ENCODE assay signal across 2 cellular contexts in the genomic region with DNA sequence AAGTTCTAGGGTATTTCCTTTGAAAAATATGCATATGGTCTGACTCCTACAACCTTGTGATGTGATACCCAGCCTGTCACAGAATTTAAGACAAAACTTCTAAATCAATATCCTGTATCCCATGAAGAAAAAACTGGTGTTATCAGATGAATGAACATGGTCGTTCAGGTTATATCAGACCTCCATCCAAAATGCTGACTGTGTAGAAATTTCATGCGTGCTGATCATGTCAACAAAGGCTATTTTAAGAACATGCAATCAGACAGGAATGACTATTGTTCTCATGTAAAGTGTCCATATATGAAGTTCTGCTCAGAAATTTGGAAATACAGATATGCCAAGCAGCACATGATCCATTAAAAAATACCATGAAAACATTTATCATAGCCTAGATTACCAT.
TF ChIP-seq lines count a peak whose summit lies in the region.

No MANE protein-coding gene starts in this region.

TF ChIP-seq in HepG2, 621 proteins besides CTCF, POLR2A, EP300 and RAD21:
- peak; percentile 97 to 98 for TF ChIP-seq MAFK (conservative IDR thresholded peaks at IDR 0.05 in 1 of 2, IDR thresholded peaks at IDR 0.05 in 1 of 2; ENCODE audit: low read length in 2 of 2)
- TF ChIP-seq, protein P1, sequence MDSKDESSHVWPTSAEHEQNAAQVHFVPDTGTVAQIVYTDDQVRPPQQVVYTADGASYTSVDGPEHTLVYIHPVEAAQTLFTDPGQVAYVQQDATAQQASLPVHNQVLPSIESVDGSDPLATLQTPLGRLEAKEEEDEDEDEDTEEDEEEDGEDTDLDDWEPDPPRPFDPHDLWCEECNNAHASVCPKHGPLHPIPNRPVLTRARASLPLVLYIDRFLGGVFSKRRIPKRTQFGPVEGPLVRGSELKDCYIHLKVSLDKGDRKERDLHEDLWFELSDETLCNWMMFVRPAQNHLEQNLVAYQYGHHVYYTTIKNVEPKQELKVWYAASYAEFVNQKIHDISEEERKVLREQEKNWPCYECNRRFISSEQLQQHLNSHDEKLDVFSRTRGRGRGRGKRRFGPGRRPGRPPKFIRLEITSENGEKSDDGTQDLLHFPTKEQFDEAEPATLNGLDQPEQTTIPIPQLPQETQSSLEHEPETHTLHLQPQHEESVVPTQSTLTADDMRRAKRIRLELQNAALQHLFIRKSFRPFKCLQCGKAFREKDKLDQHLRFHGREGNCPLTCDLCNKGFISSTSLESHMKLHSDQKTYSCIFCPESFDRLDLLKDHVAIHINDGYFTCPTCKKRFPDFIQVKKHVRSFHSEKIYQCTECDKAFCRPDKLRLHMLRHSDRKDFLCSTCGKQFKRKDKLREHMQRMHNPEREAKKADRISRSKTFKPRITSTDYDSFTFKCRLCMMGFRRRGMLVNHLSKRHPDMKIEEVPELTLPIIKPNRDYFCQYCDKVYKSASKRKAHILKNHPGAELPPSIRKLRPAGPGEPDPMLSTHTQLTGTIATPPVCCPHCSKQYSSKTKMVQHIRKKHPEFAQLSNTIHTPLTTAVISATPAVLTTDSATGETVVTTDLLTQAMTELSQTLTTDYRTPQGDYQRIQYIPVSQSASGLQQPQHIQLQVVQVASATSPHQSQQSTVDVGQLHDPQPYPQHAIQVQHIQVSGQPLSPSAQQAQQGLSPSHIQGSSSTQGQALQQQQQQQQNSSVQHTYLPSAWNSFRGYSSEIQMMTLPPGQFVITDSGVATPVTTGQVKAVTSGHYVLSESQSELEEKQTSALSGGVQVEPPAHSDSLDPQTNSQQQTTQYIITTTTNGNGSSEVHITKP (CRISPR knock-in tag; IDR thresholded peaks at IDR 0.05; ENCODE audit: low read depth) = no peak
- no peak for TF ChIP-seq YEATS4 (CRISPR knock-in tag; IDR thresholded peaks at IDR 0.05; ENCODE audit: borderline replicate concordance)
- TF ChIP-seq, protein P2, sequence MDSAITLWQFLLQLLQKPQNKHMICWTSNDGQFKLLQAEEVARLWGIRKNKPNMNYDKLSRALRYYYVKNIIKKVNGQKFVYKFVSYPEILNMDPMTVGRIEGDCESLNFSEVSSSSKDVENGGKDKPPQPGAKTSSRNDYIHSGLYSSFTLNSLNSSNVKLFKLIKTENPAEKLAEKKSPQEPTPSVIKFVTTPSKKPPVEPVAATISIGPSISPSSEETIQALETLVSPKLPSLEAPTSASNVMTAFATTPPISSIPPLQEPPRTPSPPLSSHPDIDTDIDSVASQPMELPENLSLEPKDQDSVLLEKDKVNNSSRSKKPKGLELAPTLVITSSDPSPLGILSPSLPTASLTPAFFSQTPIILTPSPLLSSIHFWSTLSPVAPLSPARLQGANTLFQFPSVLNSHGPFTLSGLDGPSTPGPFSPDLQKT (CRISPR knock-in tag; IDR thresholded peaks at IDR 0.05; ENCODE audit: borderline replicate concordance) = no peak
- no peak for TF ChIP-seq SIN3B (IDR thresholded peaks at IDR 0.05; ENCODE audit: low read length)
- peak; percentile 97 for TF ChIP-seq MAFF (IDR thresholded peaks at IDR 0.05; ENCODE audit: low read depth, low read length)
- TF ChIP-seq, protein P3, sequence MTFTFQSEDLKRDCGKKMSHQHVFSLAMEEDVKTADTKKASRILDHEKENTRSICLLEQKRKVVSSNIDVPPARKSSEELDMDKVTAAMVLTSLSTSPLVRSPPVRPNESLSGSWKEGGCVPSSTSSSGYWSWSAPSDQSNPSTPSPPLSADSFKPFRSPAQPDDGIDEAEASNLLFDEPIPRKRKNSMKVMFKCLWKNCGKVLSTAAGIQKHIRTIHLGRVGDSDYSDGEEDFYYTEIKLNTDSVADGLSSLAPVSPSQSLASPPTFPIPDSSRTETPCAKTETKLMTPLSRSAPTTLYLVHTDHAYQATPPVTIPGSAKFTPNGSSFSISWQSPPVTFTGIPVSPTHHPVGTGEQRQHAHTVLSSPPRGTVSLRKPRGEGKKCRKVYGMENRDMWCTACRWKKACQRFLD (CRISPR knock-in tag; IDR thresholded peaks at IDR 0.05; ENCODE audit: borderline replicate concordance) = no peak
- no peak for TF ChIP-seq HCFC1 (IDR thresholded peaks at IDR 0.05; ENCODE audit: low read depth, low read length)

TF ChIP-seq in K562, 482 proteins besides CTCF, POLR2A, EP300 and RAD21:
- peak; percentile 81 for TF ChIP-seq MAFK (IDR thresholded peaks at IDR 0.05; ENCODE audit: low read length)
- peak; percentile 71 for TF ChIP-seq MAFG (tag; conservative IDR thresholded peaks at IDR 0.05)
- TF ChIP-seq C11orf30 (IDR thresholded peaks at IDR 0.05; ENCODE audit: low read depth) = peak; percentile 62; the same call in 1 of the 2 replicates
- TF ChIP-seq ZNF316 (IDR thresholded peaks at IDR 0.05) = peak; percentile 84
- TF ChIP-seq BDP1 (IDR thresholded peaks at IDR 0.05; ENCODE audit: insufficient read depth, insufficient read length) = no peak
- no peak for TF ChIP-seq NR2C2 (CRISPR knock-in tag; IDR thresholded peaks at IDR 0.05)
- no peak for TF ChIP-seq NR2C2 (tag; IDR thresholded peaks at IDR 0.05)
- TF ChIP-seq MAFF (IDR thresholded peaks at IDR 0.05; ENCODE audit: low read length) = peak; percentile 80
